18 cellular contexts compared by ENCODE assay signal in the genomic region with DNA sequence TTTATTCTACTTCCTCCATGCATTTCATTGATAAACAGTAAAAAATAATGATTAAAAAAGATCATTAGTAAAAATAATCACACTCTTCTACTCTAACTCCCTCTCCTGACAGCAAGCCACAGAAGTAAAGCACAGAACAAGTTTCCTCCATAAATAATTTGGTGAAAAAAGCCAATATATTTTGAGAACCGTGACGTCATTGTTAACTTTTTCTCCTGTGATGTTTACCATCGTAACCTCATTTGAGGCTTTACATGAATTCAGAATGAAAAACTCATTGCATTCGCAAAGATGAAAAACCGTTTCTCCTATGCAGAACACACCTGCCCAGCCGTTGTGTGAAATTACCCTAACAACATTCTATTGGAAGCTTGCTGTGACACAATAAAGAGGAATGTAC.
A peak's percentile ranks its signal among the peaks of the same experiment; 100 is the strongest.
DNase-seq lines count a peak whose midpoint lies in the region; ATAC-seq, FAIRE-seq and TF ChIP-seq lines count a peak whose summit lies in the region.
"Had no signal": no experiment of that assay in that cellular context is flagged by ENCODE, and none has a peak within 500 bp of the region (broad histone marks: within the 10 kb centered on the region; RNA-seq: fewer than 3 reads in every experiment).

No MANE protein-coding gene starts in this region.

- no peaks in the 10 kb centered on the region for H3K27me3 ChIP-seq in GM12878 (replicated peaks in 1 of 2; ENCODE audit: control insufficient read depth in 2 of 2, insufficient read depth in 2 of 2, low read length in 1 of 2)

- H3K4me1 ChIP-seq in HEK293 (ENCODE audit: control insufficient read depth, insufficient read depth, low read length) = no peaks in the 10 kb centered on the region; the same call in 1 of the 2 replicates
- H3K4me1 ChIP-seq in GM12878 (ENCODE audit: control insufficient read depth, insufficient read depth, low read length) = no peaks in the 10 kb centered on the region

- CTCF ChIA-PET in HEK293 (lab: Yijun Ruan, JAX) = no interaction called here
- CTCF ChIA-PET in GM12878 (lab: Yijun Ruan, JAX) = no interaction called here

- in situ Hi-C loops in GM12878 (cut with MboI) = no loop called here
- in situ Hi-C loops in GM13977 (cut with MboI; ENCODE audit: low pct_unique_long_range_greater_than_20kb, low sequenced_read_pairs, unreplicated experiment) = no loop called here

- no TSS peak for BruUV-seq in GM12878 (replicated peaks; lab: Mats Ljungman, UMichigan)

- H3K36me3 ChIP-seq in HEK293 (ENCODE audit: control insufficient read depth in 2 of 2, insufficient read depth in 1 of 2, low read length in 2 of 2) (no peaks in the 10 kb centered on the region), GM12878 (ENCODE audit: control insufficient read depth in 2 of 2, insufficient read depth in 2 of 2, low read length in 1 of 2) (no peaks in the 10 kb centered on the region)

- 41% methylated on average over 6 of the region's 6 CpGs for WGBS in GM12878 (ENCODE audit: insufficient coverage, insufficient replicate concordance, low lambda C conversion rate, missing lambda C conversion rate)

- TF ChIP-seq RAD21 in GM12878 (IDR thresholded peaks at IDR 0.05; ENCODE audit: insufficient read depth, low read depth, low read length) = no peak

- SMC1A ChIA-PET in GM12878 (lab: Charles Lee; ENCODE audit: uncharacterized antibody, unreplicated experiment) = no interaction called here

- no peak for TF ChIP-seq POLR2A in GM12878 (IDR thresholded peaks at IDR 0.05; ENCODE audit: low read depth, low read length)

- RAD21 ChIA-PET in GM12878 (lab: Charles Lee; ENCODE audit: unreplicated experiment) = no interaction called here

- H3K9ac ChIP-seq in GM12878 (ENCODE audit: control insufficient read depth, insufficient read depth, low read length) = no peak overlapping the region

- intact Hi-C loops in GM12878 (cut with micrococcal nuclease; ENCODE audit: unreplicated experiment) = no loop called here

- POLR2A ChIA-PET in HEK293 (lab: Yijun Ruan, JAX) (no interaction called here), GM12878 (lab: Charles Lee) (interaction anchor here (0.5 kb wide), 1 partner anchor 58 kb away, joined by 3 read pairs; no protein-coding TSS in a partner anchor)

- no peak for TF ChIP-seq EP300 in GM12878 (IDR thresholded peaks at IDR 0.05; ENCODE audit: borderline replicate concordance in 1 of 2, control insufficient read depth in 1 of 2, low read depth in 2 of 2, low read length in 2 of 2)

- H3K9me3 ChIP-seq in HEK293 (ENCODE audit: control insufficient read depth, insufficient read depth, low read depth, low read length) (no peaks in the 10 kb centered on the region), GM12878 (replicated peaks; ENCODE audit: control insufficient read depth, insufficient read depth, low read length) (no peaks in the 10 kb centered on the region)

- no peak for FAIRE-seq in GM12878 (lab: Jason Lieb, UNC)
- FAIRE-seq: D721Med, G401.6, GM12892, GM19239 had no signal

- TF ChIP-seq CTCF in HEK293 (tag by site-specific recombination; IDR thresholded peaks at IDR 0.05) = no peak
- no peak for TF ChIP-seq CTCF in GM12878 (IDR thresholded peaks at IDR 0.05 in 2 of 3, conservative IDR thresholded peaks at IDR 0.05 in 1 of 3; ENCODE audit: control insufficient read depth in 2 of 3, extremely low read depth in 1 of 3, insufficient read depth in 1 of 3, low read depth in 3 of 3, low read length in 3 of 3)
- TF ChIP-seq CTCF in GM13977 (IDR thresholded peaks at IDR 0.05; ENCODE audit: extremely low read depth, insufficient read depth, missing control alignments) = no peak

- DNase-seq in NCI-H2081 (lab: John Stamatoyannopoulos, UW) = peak; percentile 4 to 56
- no peak for DNase-seq in NCI-H2081 treated with DMSO at 0.1 percent for 48 hours (lab: John Stamatoyannopoulos, UW)
- DNase-seq in GM12878 (ENCODE audit: low read depth, low spot score) = no peak
- peak; percentile 3 for DNase-seq in superior temporal gyrus (ENCODE audit: extremely low spot score)
- DNase-seq in GM13977 (ENCODE audit: low spot score) = no peak
- no peak for DNase-seq in activated CD4-positive, alpha-beta T cell treated with anti-CD3 and anti-CD28 coated beads, Interleukin-2, amount 50 U/mL, for 1 hour
- DNase-seq: CD8-positive, alpha-beta T cell; COR-L47; DMS153; DMS79 treated with DMSO at 0.1 percent for 48 hours; EL; H7 had no signal

- H3K79me2 ChIP-seq in GM12878 (ENCODE audit: control insufficient read depth, insufficient read depth, low read length) = no peaks in the 10 kb centered on the region

- no peak overlapping the region for H2AFZ ChIP-seq in GM12878 (ENCODE audit: control insufficient read depth, low read depth, low read length)

- no peaks in the 10 kb centered on the region for H4K20me1 ChIP-seq in GM12878 (ENCODE audit: control insufficient read depth, insufficient read depth)

- no peak overlapping the region for H3K4me2 ChIP-seq in GM12878 (ENCODE audit: control insufficient read depth, insufficient read depth)

- no peak for ATAC-seq in GM12878
- ATAC-seq: CD8-positive, alpha-beta T cell had no signal

- H3K27ac ChIP-seq in HEK293 (ENCODE audit: extremely low read depth, low read depth, low read length) = no peak overlapping the region
- no peak overlapping the region for H3K27ac ChIP-seq in GM12878 (ENCODE audit: control insufficient read depth, insufficient read depth)
- H3K27ac ChIP-seq: 22Rv1 had no signal

- H3K4me3 ChIP-seq in HEK293 (ENCODE audit: low read depth, low read length) = no peak overlapping the region
- H3K4me3 ChIP-seq in GM12878 = no peak overlapping the region

TF ChIP-seq in HEK293, 187 proteins besides CTCF, POLR2A, EP300 and RAD21:
- no peak for TF ChIP-seq ZNF596 (tag by site-specific recombination; IDR thresholded peaks at IDR 0.05)
- 0 out of 2 replicates have a peak, but pooled peaks have one; percentile 28 for TF ChIP-seq ATF2 (tag by site-specific recombination; IDR thresholded peaks at IDR 0.05; ENCODE audit: low read depth)

TF ChIP-seq in GM12878, 131 proteins besides CTCF, POLR2A, EP300 and RAD21:
- TF ChIP-seq BCL3 (IDR thresholded peaks at IDR 0.05; ENCODE audit: borderline replicate concordance, insufficient read depth, low read depth, low read length, poor library complexity, severe bottlenecking) = no peak
- no peak for TF ChIP-seq CHD4 (IDR thresholded peaks at IDR 0.05)
- TF ChIP-seq ATF7 (IDR thresholded peaks at IDR 0.05; ENCODE audit: low read depth) = peak; percentile 54; the same call in 1 of the 2 replicates
- TF ChIP-seq ASH2L (IDR thresholded peaks at IDR 0.05; ENCODE audit: borderline replicate concordance, low read depth) = no peak
- no peak for TF ChIP-seq SMARCA5 (IDR thresholded peaks at IDR 0.05)
- TF ChIP-seq ZBTB11 (CRISPR knock-in tag; IDR thresholded peaks at IDR 0.05) = no peak
- no peak for TF ChIP-seq NFXL1 (IDR thresholded peaks at IDR 0.05; ENCODE audit: borderline replicate concordance)

Comparison
In these comparisons a context has a peak if more than half of its experiments do, and no peak if none do; other contexts are left out.
1. DNase-seq: peak in NCI-H2081 (2 of 2) and superior temporal gyrus (single experiment); none in NCI-H2081 treated with DMSO at 0.1 percent for 48 hours (single experiment), GM12878 (single experiment), GM13977 (single experiment) and activated CD4-positive, alpha-beta T cell treated with anti-CD3 and anti-CD28 coated beads, Interleukin-2, amount 50 U/mL, for 1 hour (single experiment).